ENCODE assay signal across 8 cellular contexts in the genomic region with DNA sequence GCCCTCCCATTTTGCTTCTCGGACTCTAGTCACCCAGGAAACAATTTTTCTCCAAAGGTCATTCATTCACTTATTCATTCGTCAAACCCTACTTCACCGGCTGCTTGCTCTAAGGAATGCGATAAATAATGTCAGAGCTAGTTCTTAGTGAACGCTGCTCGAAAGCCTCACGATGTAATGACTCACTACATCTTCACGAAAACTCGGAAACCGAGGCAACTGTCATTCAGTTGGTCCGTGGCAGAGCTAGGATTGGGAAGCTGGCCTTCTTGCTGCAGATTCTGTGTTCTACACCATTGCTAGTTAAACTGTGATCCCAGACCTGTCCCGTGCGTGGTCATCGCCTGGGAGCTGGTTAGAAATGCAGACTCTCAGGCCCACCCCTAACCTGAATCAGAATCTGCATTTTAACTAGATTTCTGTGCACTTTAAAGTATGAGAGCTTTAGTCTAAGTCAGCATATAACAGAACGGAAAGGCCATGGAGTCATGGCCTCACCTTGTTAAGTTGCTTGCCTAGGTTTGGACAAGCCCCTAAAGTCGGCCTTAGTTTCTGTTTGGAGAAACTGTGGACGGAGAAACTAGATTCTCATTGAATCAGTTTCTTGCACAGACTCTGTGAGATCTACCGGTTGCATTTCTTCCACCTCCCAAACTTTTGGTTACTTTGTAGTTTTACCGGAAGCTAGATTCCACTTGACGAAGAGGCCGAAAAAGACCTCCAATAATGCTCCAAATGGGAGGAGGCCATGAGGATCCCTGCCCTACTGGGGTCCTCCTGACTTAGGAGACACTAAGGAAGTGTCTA. TPM values are rescaled to one million over a fixed set of nuclear protein-coding genes. Genes with fewer than 3 reads are reported as not detected.
DNase-seq lines count a peak whose midpoint lies in the region; ATAC-seq and TF ChIP-seq lines count a peak whose summit lies in the region.

No MANE protein-coding gene starts in this region.

- peaks cover 17% of the 10 kb centered on the region for H4K20me1 ChIP-seq in DND-41 (ENCODE audit: insufficient read depth, low read length)

- H3K27ac ChIP-seq in DND-41 (ENCODE audit: low read length) (peak overlapping the region; percentile 100), iPS-20b (ENCODE audit: low read length) (no peak overlapping the region)

- no peaks in the 10 kb centered on the region for H3K27me3 ChIP-seq in DND-41 (ENCODE audit: insufficient read depth, low read length, poor library complexity)
- H3K27me3 ChIP-seq in iPS-20b (ENCODE audit: insufficient read depth, low read length), result peaks cover 13% of the 10 kb centered on the region; the same call in 1 of the 2 replicates

- H3K4me1 ChIP-seq in DND-41 (ENCODE audit: insufficient read depth, low read length) (peaks cover 44% of the 10 kb centered on the region), iPS-20b (ENCODE audit: insufficient read depth, low read length) (peaks cover 23% of the 10 kb centered on the region)

- ATAC-seq in DND-41 (ENCODE audit: insufficient read depth, low read depth) (no peak), HG03342 (IDR thresholded peaks at IDR 0.05; ENCODE audit: unreplicated experiment) (peak; percentile 14), HG03139 (IDR thresholded peaks at IDR 0.05; ENCODE audit: unreplicated experiment) (no peak), GM21367 (IDR thresholded peaks at IDR 0.05; ENCODE audit: unreplicated experiment) (no peak), HG03135 (IDR thresholded peaks at IDR 0.05; ENCODE audit: unreplicated experiment) (no peak)

- H3K9me3 ChIP-seq in DND-41 (ENCODE audit: insufficient read depth, low read length, severe bottlenecking), result no peaks in the 10 kb centered on the region
- no peaks in the 10 kb centered on the region for H3K9me3 ChIP-seq in iPS-20b (ENCODE audit: insufficient read depth, low read depth, low read length)

- H3K4me2 ChIP-seq in DND-41 (ENCODE audit: insufficient read depth, low read length), result peak overlapping the region; percentile 81

- H3K4me3 ChIP-seq in DND-41 (ENCODE audit: low read depth in 1 of 2, low read length in 2 of 2) (peak overlapping the region; percentile 36 to 86; a peak in 3 of 4 replicates), iPS-20b (ENCODE audit: low read length) (peak overlapping the region; percentile 85)

- H3K36me3 ChIP-seq in DND-41 (ENCODE audit: insufficient read depth, low read length), result peaks cover 43% of the 10 kb centered on the region
- H3K36me3 ChIP-seq in iPS-20b (ENCODE audit: insufficient read depth, low read depth, low read length), result no peaks in the 10 kb centered on the region

- peak overlapping the region; percentile 40 for H2AFZ ChIP-seq in DND-41 (ENCODE audit: low read depth, low read length)

- peak overlapping the region; percentile 99 for H3K9ac ChIP-seq in DND-41 (ENCODE audit: low read depth, low read length)
- H3K9ac ChIP-seq in iPS-20b (ENCODE audit: low read depth, low read length), result peak overlapping the region; percentile 1; the same call in 1 of the 2 replicates

- DNase-seq in DND-41, result peak; percentile 32
- DNase-seq in activated naive CD8-positive, alpha-beta T cell treated with anti-CD3 and anti-CD28 coated beads for 36 hours, result no peak

- H3K79me2 ChIP-seq in DND-41 (ENCODE audit: insufficient read depth, low read length), result peaks cover 72% of the 10 kb centered on the region

- no peaks in the 10 kb centered on the region for H3K27me3 Mint-ChIP-seq in activated naive CD8-positive, alpha-beta T cell treated with anti-CD3 and anti-CD28 coated beads for 36 hours
- H3K27me3 Mint-ChIP-seq in stimulated activated naive CD8-positive, alpha-beta T cell treated with anti-CD3 and anti-CD28 coated beads, Interleukin-15, Interleukin-2, amounts not matched to agents 100 ng/mL and 50 ng/mL, for 24 hours, result no peaks in the 10 kb centered on the region

- H3K36me3 Mint-ChIP-seq in activated naive CD8-positive, alpha-beta T cell treated with anti-CD3 and anti-CD28 coated beads for 36 hours, result peaks cover 43% of the 10 kb centered on the region
- H3K36me3 Mint-ChIP-seq in stimulated activated naive CD8-positive, alpha-beta T cell treated with anti-CD3 and anti-CD28 coated beads, Interleukin-15, Interleukin-2, amounts not matched to agents 100 ng/mL and 50 ng/mL, for 24 hours (ENCODE audit: low read depth), result peaks cover 36% of the 10 kb centered on the region

- H3K4me1 Mint-ChIP-seq in activated naive CD8-positive, alpha-beta T cell treated with anti-CD3 and anti-CD28 coated beads for 36 hours, result peaks cover 49% of the 10 kb centered on the region
- H3K4me1 Mint-ChIP-seq in stimulated activated naive CD8-positive, alpha-beta T cell treated with anti-CD3 and anti-CD28 coated beads, Interleukin-15, Interleukin-2, amounts not matched to agents 100 ng/mL and 50 ng/mL, for 24 hours (ENCODE audit: low read depth), result peaks cover 78% of the 10 kb centered on the region

- H3K27ac Mint-ChIP-seq in activated naive CD8-positive, alpha-beta T cell treated with anti-CD3 and anti-CD28 coated beads for 36 hours, result peak overlapping the region; percentile 93
- H3K27ac Mint-ChIP-seq in stimulated activated naive CD8-positive, alpha-beta T cell treated with anti-CD3 and anti-CD28 coated beads, Interleukin-15, Interleukin-2, amounts not matched to agents 100 ng/mL and 50 ng/mL, for 24 hours, result peak overlapping the region; percentile 95

- peak overlapping the region; percentile 87 for H3K4me3 Mint-ChIP-seq in activated naive CD8-positive, alpha-beta T cell treated with anti-CD3 and anti-CD28 coated beads for 36 hours
- H3K4me3 Mint-ChIP-seq in stimulated activated naive CD8-positive, alpha-beta T cell treated with anti-CD3 and anti-CD28 coated beads, Interleukin-15, Interleukin-2, amounts not matched to agents 100 ng/mL and 50 ng/mL, for 24 hours, result peak overlapping the region; percentile 87

- peaks cover under 1% of the 10 kb centered on the region for H3K9me3 Mint-ChIP-seq in activated naive CD8-positive, alpha-beta T cell treated with anti-CD3 and anti-CD28 coated beads for 36 hours
- no peaks in the 10 kb centered on the region for H3K9me3 Mint-ChIP-seq in stimulated activated naive CD8-positive, alpha-beta T cell treated with anti-CD3 and anti-CD28 coated beads, Interleukin-15, Interleukin-2, amounts not matched to agents 100 ng/mL and 50 ng/mL, for 24 hours

- TF ChIP-seq CTCF in DND-41 (IDR thresholded peaks at IDR 0.05; ENCODE audit: borderline replicate concordance, extremely low read depth, low read length, poor library complexity, severe bottlenecking), result no peak

RNA-seq across cellular contexts. Expression of a gene that starts 0.6 kb away (rescaled TPM):
- total RNA-seq in activated naive CD8-positive, alpha-beta T cell treated with anti-CD3 and anti-CD28 coated beads for 36 hours, result 100 to 1,000 TPM; 396 to 403 TPM

RNA-seq across cellular contexts. Expression of a gene that starts 20.9 kb away (rescaled TPM):
- total RNA-seq in activated naive CD8-positive, alpha-beta T cell treated with anti-CD3 and anti-CD28 coated beads for 36 hours, result 10 to 100 TPM; 75.7 to 79.1 TPM

RNA-seq across cellular contexts. Expression of a gene that starts 21.3 kb away (rescaled TPM):
- total RNA-seq in activated naive CD8-positive, alpha-beta T cell treated with anti-CD3 and anti-CD28 coated beads for 36 hours, result 10 to 100 TPM; 19.8 to 22.3 TPM

RNA-seq across cellular contexts. Expression of a gene that starts 47.1 kb away (rescaled TPM):
- 1 to 10 TPM; 4.4 to 4.5 TPM for total RNA-seq in activated naive CD8-positive, alpha-beta T cell treated with anti-CD3 and anti-CD28 coated beads for 36 hours
